17 cellular contexts compared by ENCODE assay signal in genomic region chr13:19057588-19058340, GRCh38.
DNase-seq lines count a peak whose midpoint lies in the region; TF ChIP-seq lines count a peak whose summit lies in the region.
"Had no signal": no experiment of that assay in that cellular context is flagged by ENCODE, and none has a peak within 500 bp of the region (broad histone marks: within the 10 kb centered on the region; RNA-seq: fewer than 3 reads in every experiment).

No MANE protein-coding gene starts in this region.

- no peaks in the 10 kb centered on the region for H3K79me2 ChIP-seq in osteoblast (ENCODE audit: insufficient read depth, low read length)

- intact Hi-C loops in esophagus muscularis mucosa (cut with DNase I) (no loop called here), vagina (cut with DNase I) (no loop called here)

- H3K4me2 ChIP-seq in osteoblast (ENCODE audit: insufficient read depth, low read length): no peak overlapping the region
- H3K4me2 ChIP-seq: BLaER1, GM23338 had no signal

- H3K36me3 ChIP-seq in esophagus muscularis mucosa: no peaks in the 10 kb centered on the region
- H3K36me3 ChIP-seq in osteoblast (ENCODE audit: insufficient read depth, low read length): no peaks in the 10 kb centered on the region
- no peaks in the 10 kb centered on the region for H3K36me3 ChIP-seq in vagina
- H3K36me3 ChIP-seq: BLaER1 had no signal

- H3K4me3 ChIP-seq in esophagus muscularis mucosa: no peak overlapping the region
- H3K4me3 ChIP-seq in osteoblast (ENCODE audit: insufficient read depth, low read length): no peak overlapping the region
- H3K4me3 ChIP-seq in vagina: no peak overlapping the region
- H3K4me3 ChIP-seq: BLaER1, GM23338 had no signal

- TF ChIP-seq POLR2A in esophagus muscularis mucosa (IDR thresholded peaks at IDR 0.05; ENCODE audit: low read depth) (no peak), vagina (IDR thresholded peaks at IDR 0.05) (no peak)

- TF ChIP-seq EP300 in esophagus muscularis mucosa (IDR thresholded peaks at IDR 0.05): no peak

- TF ChIP-seq CTCF in esophagus muscularis mucosa (IDR thresholded peaks at IDR 0.05): no peak
- TF ChIP-seq CTCF in osteoblast (IDR thresholded peaks at IDR 0.05; ENCODE audit: extremely low read depth, low read depth, low read length): no peak
- no peak for TF ChIP-seq CTCF in vagina (IDR thresholded peaks at IDR 0.05)

- H3K9me3 ChIP-seq in esophagus muscularis mucosa (peaks cover 0 to 5% (median 2%) of the 10 kb centered on the region in 4 donors), osteoblast (ENCODE audit: low read depth, low read length) (peaks cover 2% of the 10 kb centered on the region), vagina (no peaks in the 10 kb centered on the region)
- H3K9me3 ChIP-seq: Caco-2 had no signal

- DNase-seq in DMS 273 (lab: John Stamatoyannopoulos, UW; ENCODE audit: unreplicated experiment): peak; percentile 0
- DNase-seq in DMS 273 treated with DMSO at 0.1 percent for 48 hours (lab: John Stamatoyannopoulos, UW): no peak
- peak; percentile 50 for DNase-seq in esophagus muscularis mucosa (ENCODE audit: extremely low spot score)
- peak; percentile 68 for DNase-seq in osteoblast (ENCODE audit: insufficient read length, low spot score, missing footprints)
- DNase-seq in SIG-M5 (lab: John Stamatoyannopoulos, UW): no peak
- no peak for DNase-seq in NK-92 (lab: John Stamatoyannopoulos, UW; ENCODE audit: unreplicated experiment)
- no peak for DNase-seq in vagina (ENCODE audit: extremely low spot score in 2 of 2)
- DNase-seq: Caco-2; CD4-positive, CD25-positive, alpha-beta regulatory T cell; CD8-positive, alpha-beta T cell; DMS53; DMS79 treated with DMSO at 0.1 percent for 48 hours; H9 had no signal

- H3K27ac ChIP-seq in esophagus muscularis mucosa (replicated peaks in 1 of 4) (no peak overlapping the region), osteoblast (ENCODE audit: low read depth, low read length) (no peak overlapping the region), vagina (no peak overlapping the region)
- H3K27ac ChIP-seq: 22Rv1, BLaER1, C4-2B had no signal

- H3K27me3 ChIP-seq in esophagus muscularis mucosa: peaks cover 0 to 8% (median 0%) of the 10 kb centered on the region in 4 donors
- H3K27me3 ChIP-seq in osteoblast (ENCODE audit: insufficient read depth, low read length): no peaks in the 10 kb centered on the region
- H3K27me3 ChIP-seq in vagina: no peaks in the 10 kb centered on the region
- H3K27me3 ChIP-seq: BLaER1 had no signal

- H2AFZ ChIP-seq in osteoblast (ENCODE audit: low read length): no peak overlapping the region
- H2AFZ ChIP-seq: GM23338 had no signal

- no peaks in the 10 kb centered on the region for H4K20me1 ChIP-seq in osteoblast (ENCODE audit: insufficient read depth, low read length)
- H4K20me1 ChIP-seq: BLaER1 had no signal

- no peaks in the 10 kb centered on the region for H3K4me1 ChIP-seq in esophagus muscularis mucosa
- no peaks in the 10 kb centered on the region for H3K4me1 ChIP-seq in osteoblast (ENCODE audit: insufficient read depth, low read length)
- no peaks in the 10 kb centered on the region for H3K4me1 ChIP-seq in vagina
- H3K4me1 ChIP-seq: BLaER1, Caco-2 had no signal

- 88% methylated on average over 7 of the region's 10 CpGs for WGBS in esophagus muscularis mucosa

Comparison
In these comparisons a context has a peak if more than half of its experiments do, and no peak if none do; other contexts are left out.
1. DNase-seq: peak in DMS 273 (single experiment), esophagus muscularis mucosa (single experiment) and osteoblast (single experiment); none in DMS 273 treated with DMSO at 0.1 percent for 48 hours (single experiment), SIG-M5 (single experiment), NK-92 (single experiment) and vagina (0 of 2).